Comparison of ENCODE assay signal across 8 cellular contexts in genomic region chr2:168081452-168081851, GRCh38.
DNase-seq lines count a peak whose midpoint lies in the region; ATAC-seq lines count a peak whose summit lies in the region.
"Not testable (repeated sequence)": the region's sequence is repeated elsewhere in the genome, so short reads cannot be mapped to it uniquely, and the experiment has no call there.

No MANE protein-coding gene starts in this region.

- ATAC-seq in GM18498 (IDR thresholded peaks at IDR 0.05; ENCODE audit: unreplicated experiment) = peak; percentile 65
- ATAC-seq in GM18867 (IDR thresholded peaks at IDR 0.05; ENCODE audit: unreplicated experiment) = peak; percentile 86
- ATAC-seq in GM19351 (IDR thresholded peaks at IDR 0.05; ENCODE audit: unreplicated experiment) = peak; percentile 69
- ATAC-seq in HG02610 (IDR thresholded peaks at IDR 0.05; ENCODE audit: unreplicated experiment) = peak; percentile 93
- ATAC-seq in HG02884 (IDR thresholded peaks at IDR 0.05; ENCODE audit: unreplicated experiment) = peak; percentile 86
- ATAC-seq in HG03565 (IDR thresholded peaks at IDR 0.05; ENCODE audit: unreplicated experiment) = peak; percentile 66
- ATAC-seq in activated T-helper 17 cell treated with anti-CD3 and anti-CD28 coated beads, Interleukin-2, amount 50 U/mL, for 72 hours (replicated peaks) = peak; percentile 73
- peak; percentile 69 for ATAC-seq in stimulated activated naive CD8-positive, alpha-beta T cell treated with anti-CD3 and anti-CD28 coated beads, Interleukin-15, amount 100 ng/mL, for 72 hours

- H3K36me3 Mint-ChIP-seq in activated T-helper 17 cell treated with anti-CD3 and anti-CD28 coated beads, Interleukin-2, amount 50 U/mL, for 72 hours (ENCODE audit: low read depth) = peaks cover 22% of the 10 kb centered on the region

- not testable (repeated sequence) for H3K27me3 Mint-ChIP-seq in activated T-helper 17 cell treated with anti-CD3 and anti-CD28 coated beads, Interleukin-2, amount 50 U/mL, for 72 hours; stimulated activated naive CD8-positive, alpha-beta T cell treated with anti-CD3 and anti-CD28 coated beads, Interleukin-15, amount 100 ng/mL, for 72 hours

- not testable (repeated sequence) for H3K9me3 Mint-ChIP-seq in activated T-helper 17 cell treated with anti-CD3 and anti-CD28 coated beads, Interleukin-2, amount 50 U/mL, for 72 hours
- H3K9me3 Mint-ChIP-seq in stimulated activated naive CD8-positive, alpha-beta T cell treated with anti-CD3 and anti-CD28 coated beads, Interleukin-15, amount 100 ng/mL, for 72 hours = peaks cover 7 to 13% of the 10 kb centered on the region in 2 donors

- not testable (repeated sequence) for H3K27ac Mint-ChIP-seq in activated T-helper 17 cell treated with anti-CD3 and anti-CD28 coated beads, Interleukin-2, amount 50 U/mL, for 72 hours; stimulated activated naive CD8-positive, alpha-beta T cell treated with anti-CD3 and anti-CD28 coated beads, Interleukin-15, amount 100 ng/mL, for 72 hours

- peaks cover 18% of the 10 kb centered on the region for H3K4me1 Mint-ChIP-seq in activated T-helper 17 cell treated with anti-CD3 and anti-CD28 coated beads, Interleukin-2, amount 50 U/mL, for 72 hours
- not testable (repeated sequence) for H3K4me1 Mint-ChIP-seq in stimulated activated naive CD8-positive, alpha-beta T cell treated with anti-CD3 and anti-CD28 coated beads, Interleukin-15, amount 100 ng/mL, for 72 hours

- DNase-seq in stimulated activated naive CD8-positive, alpha-beta T cell treated with anti-CD3 and anti-CD28 coated beads, Interleukin-15, amount 100 ng/mL, for 72 hours = not testable (repeated sequence)

- H3K4me3 Mint-ChIP-seq in activated T-helper 17 cell treated with anti-CD3 and anti-CD28 coated beads, Interleukin-2, amount 50 U/mL, for 72 hours; stimulated activated naive CD8-positive, alpha-beta T cell treated with anti-CD3 and anti-CD28 coated beads, Interleukin-15, amount 100 ng/mL, for 72 hours: not testable (repeated sequence)
